Comparison of ENCODE assay signal across 19 cellular contexts in genomic region chr12:56122637-56123036, GRCh38. TPM values are rescaled to one million over a fixed set of nuclear protein-coding genes. Genes with fewer than 3 reads are reported as not detected.
DNase-seq lines count a peak whose midpoint lies in the region; ATAC-seq and FAIRE-seq lines count a peak whose summit lies in the region.
"Had no signal": no experiment of that assay in that cellular context is flagged by ENCODE, and none has a peak within 500 bp of the region (broad histone marks: within the 10 kb centered on the region; RNA-seq: fewer than 3 reads in every experiment).

No MANE protein-coding gene starts in this region.

- peaks cover 48% of the 10 kb centered on the region for H3K36me3 Mint-ChIP-seq in activated T-cell treated with anti-CD3 and anti-CD28 coated beads, Interleukin-2, amount 50 U/mL, for 24 hours (ENCODE audit: low read depth)
- peaks cover 6 to 16% of the 10 kb centered on the region in 2 donors for H3K36me3 Mint-ChIP-seq in activated T-cell treated with anti-CD3 and anti-CD28 coated beads, Interleukin-2, amount 50 U/mL, for 72 hours (ENCODE audit: insufficient read depth in 2 of 2)

- H3K9me3 ChIP-seq in skeletal muscle tissue (ENCODE audit: control insufficient read depth in 3 of 3, low read length in 3 of 3), result no peaks in the 10 kb centered on the region
- H3K9me3 ChIP-seq: suprapubic skin had no signal

- ATAC-seq in activated T-cell treated with anti-CD3 and anti-CD28 coated beads, Interleukin-2, amount 50 U/mL, for 72 hours (replicated peaks in 1 of 2), result no peak
- no peak for ATAC-seq in HG03439 (IDR thresholded peaks at IDR 0.05; ENCODE audit: unreplicated experiment)
- ATAC-seq in HG03460 (IDR thresholded peaks at IDR 0.05; ENCODE audit: unreplicated experiment), result no peak
- ATAC-seq: CD8-positive, alpha-beta T cell; esophagus mucosa; GM12878 had no signal

- H3K4me1 Mint-ChIP-seq in activated T-cell treated with anti-CD3 and anti-CD28 coated beads, Interleukin-2, amount 50 U/mL, for 24 hours (ENCODE audit: low read depth), result peaks cover 62% of the 10 kb centered on the region
- peaks cover 51% of the 10 kb centered on the region for H3K4me1 Mint-ChIP-seq in activated T-cell treated with anti-CD3 and anti-CD28 coated beads, Interleukin-2, amount 50 U/mL, for 72 hours (ENCODE audit: low read depth)

- H3K9ac ChIP-seq in skeletal muscle tissue (ENCODE audit: low read depth in 1 of 3, low read length in 3 of 3), result peak overlapping the region in 1 of 3 donors; percentile 75

- no peaks in the 10 kb centered on the region for H3K27me3 ChIP-seq in skeletal muscle tissue (ENCODE audit: control insufficient read depth in 3 of 3, insufficient read depth in 3 of 3, low read length in 3 of 3)
- H3K27me3 ChIP-seq: hepatocyte, suprapubic skin had no signal

- peaks cover 87 to 95% (median 92%) of the 10 kb centered on the region in 3 donors for H3K4me1 ChIP-seq in skeletal muscle tissue (ENCODE audit: control insufficient read depth in 3 of 3, insufficient read depth in 3 of 3, low read length in 3 of 3)

- peak; percentile 80 for FAIRE-seq in islet of Langerhans (lab: Jason Lieb, UNC)
- FAIRE-seq: GM12878 had no signal

- no peaks in the 10 kb centered on the region for H3K9me3 Mint-ChIP-seq in activated T-cell treated with anti-CD3 and anti-CD28 coated beads, Interleukin-2, amount 50 U/mL, for 24 hours
- no peaks in the 10 kb centered on the region for H3K9me3 Mint-ChIP-seq in activated T-cell treated with anti-CD3 and anti-CD28 coated beads, Interleukin-2, amount 50 U/mL, for 72 hours
- H3K9me3 Mint-ChIP-seq: activated naive CD4-positive, alpha-beta T cell treated with anti-CD3 and anti-CD28 coated beads for 36 hours; CD8-positive, alpha-beta T cell; T-helper 2 cell treated with Interferon-gamma antibody and Interleukin-4, amounts not matched to agents 5 μg/mL and 100 μg/mL, for 36 hours had no signal

- peak overlapping the region; percentile 31 for H3K27ac Mint-ChIP-seq in activated T-cell treated with anti-CD3 and anti-CD28 coated beads, Interleukin-2, amount 50 U/mL, for 24 hours
- no peak overlapping the region for H3K27ac Mint-ChIP-seq in activated T-cell treated with anti-CD3 and anti-CD28 coated beads, Interleukin-2, amount 50 U/mL, for 72 hours
- H3K27ac Mint-ChIP-seq: activated naive CD4-positive, alpha-beta T cell treated with anti-CD3 and anti-CD28 coated beads for 36 hours; CD8-positive, alpha-beta T cell; T-helper 2 cell treated with Interferon-gamma antibody and Interleukin-4, amounts not matched to agents 5 μg/mL and 100 μg/mL, for 36 hours had no signal

- no peak overlapping the region for H3K4me3 Mint-ChIP-seq in activated T-cell treated with anti-CD3 and anti-CD28 coated beads, Interleukin-2, amount 50 U/mL, for 24 hours
- no peak overlapping the region for H3K4me3 Mint-ChIP-seq in activated T-cell treated with anti-CD3 and anti-CD28 coated beads, Interleukin-2, amount 50 U/mL, for 72 hours
- H3K4me3 Mint-ChIP-seq: activated naive CD4-positive, alpha-beta T cell treated with anti-CD3 and anti-CD28 coated beads for 36 hours; CD8-positive, alpha-beta T cell; T-helper 2 cell treated with Interferon-gamma antibody and Interleukin-4, amounts not matched to agents 5 μg/mL and 100 μg/mL, for 36 hours had no signal

- peak overlapping the region in 2 of 3 donors; percentile 17 to 31 for H3K4me3 ChIP-seq in skeletal muscle tissue (ENCODE audit: low read length in 3 of 3)
- H3K4me3 ChIP-seq: GM12878, hepatocyte, suprapubic skin had no signal

- no peaks in the 10 kb centered on the region for H3K27me3 Mint-ChIP-seq in activated T-cell treated with anti-CD3 and anti-CD28 coated beads, Interleukin-2, amount 50 U/mL, for 24 hours
- no peaks in the 10 kb centered on the region for H3K27me3 Mint-ChIP-seq in activated T-cell treated with anti-CD3 and anti-CD28 coated beads, Interleukin-2, amount 50 U/mL, for 72 hours (ENCODE audit: low read depth)

- peaks cover 11 to 15% (median 14%) of the 10 kb centered on the region in 3 donors for H3K36me3 ChIP-seq in skeletal muscle tissue (ENCODE audit: control insufficient read depth in 3 of 3, insufficient read depth in 3 of 3, low read length in 3 of 3)

- peak overlapping the region; percentile 94 for H3K27ac ChIP-seq in skeletal muscle tissue (ENCODE audit: low read depth, low read length)
- H3K27ac ChIP-seq: hepatocyte, suprapubic skin had no signal

- no peak for DNase-seq in activated T-cell treated with anti-CD3 and anti-CD28 coated beads, Interleukin-2, amount 50 U/mL, for 24 hours
- DNase-seq in activated T-cell treated with anti-CD3 and anti-CD28 coated beads, Interleukin-2, amount 50 U/mL, for 72 hours, result no peak
- DNase-seq in NCI-H510A treated with DMSO at 0.1 percent for 48 hours (lab: John Stamatoyannopoulos, UW) (peak; percentile 62), CD1c-positive myeloid dendritic cell (ENCODE audit: extremely low spot score) (no peak)
- DNase-seq: ACHN; activated naive CD4-positive, alpha-beta T cell treated with anti-CD3 and anti-CD28 coated beads for 36 hours; CD8-positive, alpha-beta T cell; dermis blood vessel endothelial cell; KBM-7; NCI-H1048 had no signal

RNA-seq across cellular contexts. Expression of gene ZC3H10, which starts 4.6 kb away (rescaled TPM):
- 10 to 100 TPM in 1 of 2 donors, 1 to 10 TPM in 1; 7.4 to 11.8 TPM for total RNA-seq in activated T-cell treated with anti-CD3 and anti-CD28 coated beads, Interleukin-2, amount 50 U/mL, for 72 hours
- total RNA-seq in skeletal muscle tissue, result 5.7 TPM

RNA-seq across cellular contexts. Expression of gene ESYT1, which starts 5.4 kb away (rescaled TPM):
- 10 to 100 TPM; 74.6 to 84.6 TPM for total RNA-seq in activated T-cell treated with anti-CD3 and anti-CD28 coated beads, Interleukin-2, amount 50 U/mL, for 72 hours
- 149 TPM for total RNA-seq in skeletal muscle tissue

RNA-seq across cellular contexts. Expression of gene RPL41, which starts 6.2 kb away (rescaled TPM):
- total RNA-seq in activated T-cell treated with anti-CD3 and anti-CD28 coated beads, Interleukin-2, amount 50 U/mL, for 72 hours, result 1,000 to 10,000 TPM; 5,172 to 5,269 TPM
- 4,392 TPM for total RNA-seq in skeletal muscle tissue

RNA-seq across cellular contexts. Expression of gene PA2G4, which starts 18.3 kb away (rescaled TPM):
- total RNA-seq in activated T-cell treated with anti-CD3 and anti-CD28 coated beads, Interleukin-2, amount 50 U/mL, for 72 hours, result 100 to 1,000 TPM; 226 to 265 TPM
- total RNA-seq in skeletal muscle tissue, result 53.8 TPM

RNA-seq across cellular contexts. Expression of gene MYL6B, which starts 29.8 kb away (rescaled TPM):
- total RNA-seq in activated T-cell treated with anti-CD3 and anti-CD28 coated beads, Interleukin-2, amount 50 U/mL, for 72 hours, result 100 to 1,000 TPM in 1 of 2 donors, 10 to 100 TPM in 1; 96.3 to 111 TPM
- total RNA-seq in skeletal muscle tissue, result 451 TPM
